1 cellular context compared by ENCODE assay signal in the genomic region with DNA sequence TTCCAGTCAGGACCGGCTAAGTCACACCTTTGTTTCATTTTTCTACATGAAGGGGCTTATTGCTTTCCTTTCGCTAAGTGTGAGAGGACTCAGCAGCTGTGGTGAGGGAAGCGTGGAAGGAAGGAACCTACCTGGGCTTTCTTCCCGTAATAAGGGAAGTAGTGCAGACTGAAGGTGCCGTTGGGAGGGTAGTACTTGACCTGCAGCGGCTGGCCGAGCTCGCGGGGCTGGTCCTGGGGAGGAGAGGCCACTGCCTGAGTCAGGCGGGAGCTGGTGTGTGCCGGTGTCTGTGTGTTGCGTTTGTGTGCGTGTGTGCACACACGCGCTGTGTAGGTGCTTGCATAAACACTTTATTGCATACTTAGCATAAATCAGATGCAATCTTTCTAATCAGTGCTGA.
TF ChIP-seq lines count a peak whose summit lies in the region.

No MANE protein-coding gene starts in this region.

TF ChIP-seq in K562, 482 proteins besides CTCF, POLR2A, EP300 and RAD21:
- TF ChIP-seq ZNF316 (IDR thresholded peaks at IDR 0.05) (0 out of 2 replicates have a peak, but pooled peaks have one; percentile 13), POLR2B (IDR thresholded peaks at IDR 0.05; ENCODE audit: low read depth, partially characterized antibody) (no peak), KAT2B (IDR thresholded peaks at IDR 0.05; ENCODE audit: low read depth, low read length) (no peak)
